8 cellular contexts compared by ENCODE assay signal in the genomic region with DNA sequence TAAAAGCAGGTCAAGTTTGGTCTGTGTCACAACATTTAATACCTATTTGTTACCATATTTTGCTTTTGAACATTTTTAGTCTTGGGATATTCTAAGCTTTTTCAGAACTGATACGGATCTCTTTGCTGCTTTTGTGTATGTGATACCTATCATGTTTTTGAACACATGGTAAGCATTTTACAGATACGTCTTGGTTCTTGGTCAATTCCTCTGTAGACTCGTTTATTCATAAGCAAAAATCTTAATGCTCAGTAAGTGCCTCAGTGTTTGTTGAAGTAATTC. TPM values are rescaled to one million over a fixed set of nuclear protein-coding genes. Genes with fewer than 3 reads are reported as not detected.
A peak's percentile ranks its signal among the peaks of the same experiment; 100 is the strongest.
DNase-seq lines count a peak whose midpoint lies in the region; ATAC-seq and TF ChIP-seq lines count a peak whose summit lies in the region.

No MANE protein-coding gene starts in this region.

- H4K20me1 ChIP-seq in hepatocyte (ENCODE audit: insufficient read depth, poor library complexity, severe bottlenecking) = no peaks in the 10 kb centered on the region

- DNase-seq in NCI-H1694 (lab: John Stamatoyannopoulos, UW) (peak; percentile 2), NCI-H1694 treated with DMSO at 0.1 percent for 48 hours (lab: John Stamatoyannopoulos, UW) (no peak), hepatocyte (ENCODE audit: low spot score) (no peak), GM10266 (ENCODE audit: extremely low spot score) (no peak)
- no peak for DNase-seq in stimulated activated naive B cell treated with anti-CD40 and anti-IgM and Interleukin-4, amounts not matched to agents 10 μg/mL and 1 μg/mL and 100 μg/mL, for 72 hours
- DNase-seq in stimulated activated CD4-positive, alpha-beta T cell treated with anti-CD3 and anti-CD28 coated beads, Interleukin-15, amount 100 ng/mL, for 24 hours = no peak

- H3K27ac ChIP-seq in VCaP (peak overlapping the region; percentile 89), hepatocyte (peak overlapping the region; percentile 99)

- peaks cover 11% of the 10 kb centered on the region for H3K4me1 ChIP-seq in hepatocyte (ENCODE audit: insufficient read depth)

- peaks cover 10 to 20% of the 10 kb centered on the region in 2 donors for H3K4me1 Mint-ChIP-seq in stimulated activated naive B cell treated with anti-CD40 and anti-IgM and Interleukin-4, amounts not matched to agents 10 μg/mL and 1 μg/mL and 100 μg/mL, for 72 hours

- no peak for ATAC-seq in stimulated activated naive B cell treated with anti-CD40 and anti-IgM and Interleukin-4, amounts not matched to agents 10 μg/mL and 1 μg/mL and 100 μg/mL, for 72 hours (replicated peaks)
- ATAC-seq in GM21526 (IDR thresholded peaks at IDR 0.05; ENCODE audit: low FRiP score, unreplicated experiment) = no peak

- peak overlapping the region; percentile 17 for H2AFZ ChIP-seq in hepatocyte

- H3K4me3 Mint-ChIP-seq in stimulated activated naive B cell treated with anti-CD40 and anti-IgM and Interleukin-4, amounts not matched to agents 10 μg/mL and 1 μg/mL and 100 μg/mL, for 72 hours = peak overlapping the region; percentile 95 to 98

- 0% methylated on average over 3 of the region's 3 CpGs for WGBS in hepatocyte (ENCODE audit: low lambda C conversion rate, missing lambda C conversion rate)

- no peaks in the 10 kb centered on the region for H3K27me3 Mint-ChIP-seq in stimulated activated naive B cell treated with anti-CD40 and anti-IgM and Interleukin-4, amounts not matched to agents 10 μg/mL and 1 μg/mL and 100 μg/mL, for 72 hours

- H3K9me3 Mint-ChIP-seq in stimulated activated naive B cell treated with anti-CD40 and anti-IgM and Interleukin-4, amounts not matched to agents 10 μg/mL and 1 μg/mL and 100 μg/mL, for 72 hours = peaks cover 23 to 28% of the 10 kb centered on the region in 2 donors

- H3K4me2 ChIP-seq in hepatocyte = peak overlapping the region; percentile 65

- no peaks in the 10 kb centered on the region for H3K9me3 ChIP-seq in hepatocyte (ENCODE audit: low read depth)

- peaks cover 40 to 41% of the 10 kb centered on the region in 2 donors for H3K36me3 Mint-ChIP-seq in stimulated activated naive B cell treated with anti-CD40 and anti-IgM and Interleukin-4, amounts not matched to agents 10 μg/mL and 1 μg/mL and 100 μg/mL, for 72 hours

- H3K27ac Mint-ChIP-seq in stimulated activated naive B cell treated with anti-CD40 and anti-IgM and Interleukin-4, amounts not matched to agents 10 μg/mL and 1 μg/mL and 100 μg/mL, for 72 hours = peak overlapping the region; percentile 100

- no peaks in the 10 kb centered on the region for H3K9me2 ChIP-seq in hepatocyte (replicated peaks; ENCODE audit: insufficient read depth)

- H3K4me3 ChIP-seq in hepatocyte = peak overlapping the region; percentile 38

- H3K36me3 ChIP-seq in hepatocyte (replicated peaks; ENCODE audit: insufficient read depth, low read depth) = peaks cover 8% of the 10 kb centered on the region

- TF ChIP-seq CTCF in VCaP (conservative IDR thresholded peaks at IDR 0.05) = no peak
- no peak for TF ChIP-seq CTCF in hepatocyte (IDR thresholded peaks at IDR 0.05; ENCODE audit: poor library complexity)
- no peak for TF ChIP-seq CTCF in GM10266 (IDR thresholded peaks at IDR 0.05; ENCODE audit: control insufficient read depth, insufficient read depth, low read depth, missing control alignments)

- H3K27me3 ChIP-seq in hepatocyte = no peaks in the 10 kb centered on the region

- H3K79me2 ChIP-seq in hepatocyte = peaks cover 24% of the 10 kb centered on the region

RNA-seq across cellular contexts. Expression of gene ZNF397, which starts 0.6 kb away (rescaled TPM):
- total RNA-seq in hepatocyte = 13.8 and 22.0 TPM in 2 replicates
- polyA plus RNA-seq in hepatocyte = 5.2 and 5.4 TPM in 2 replicates

RNA-seq across cellular contexts. Expression of gene ZSCAN30, which starts 48.6 kb away (rescaled TPM):
- total RNA-seq in hepatocyte = 10.6 and 21.5 TPM in 2 replicates
- 8.7 and 9.3 TPM in 2 replicates for polyA plus RNA-seq in hepatocyte
